ENCODE assay signal across 6 cellular contexts in the genomic region with DNA sequence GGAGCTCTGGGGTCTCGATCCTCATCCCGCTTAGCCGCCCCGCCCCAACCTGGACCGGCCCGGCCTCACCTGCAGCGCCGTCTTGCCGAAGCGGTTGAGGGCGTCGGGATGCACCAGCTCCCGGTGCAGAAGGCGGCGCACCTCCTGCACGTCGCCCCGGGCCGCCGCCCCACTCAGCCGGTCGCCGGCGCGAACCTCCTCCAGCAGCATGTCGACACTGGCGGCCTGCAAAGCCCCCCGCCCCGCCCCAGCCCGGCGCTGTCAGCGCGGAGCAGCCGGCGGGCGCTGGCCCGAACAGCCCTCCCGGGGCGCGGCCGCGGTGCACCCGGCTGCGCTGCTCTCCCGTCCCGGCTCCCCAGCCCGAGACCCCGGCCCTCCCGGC. TPM values are rescaled to one million over a fixed set of nuclear protein-coding genes. Genes with fewer than 3 reads are reported as not detected.
A peak's percentile ranks its signal among the peaks of the same experiment; 100 is the strongest.
DNase-seq lines count a peak whose midpoint lies in the region; ATAC-seq and TF ChIP-seq lines count a peak whose summit lies in the region.

No MANE protein-coding gene starts in this region.

- H3K4me3 ChIP-seq in GM08714 (ENCODE audit: low read length): peak overlapping the region; percentile 58; the same call in 1 of the 2 replicates

- H3K9me3 Mint-ChIP-seq in activated naive CD4-positive, alpha-beta T cell treated with anti-CD3 and anti-CD28 coated beads, Interleukin-2, amount 50 U/mL, for 72 hours: no peaks in the 10 kb centered on the region
- no peaks in the 10 kb centered on the region for H3K9me3 Mint-ChIP-seq in mesothelial cell of epicardium

- peak overlapping the region; percentile 87 for H3K4me3 Mint-ChIP-seq in mesothelial cell of epicardium

- ATAC-seq in HG03280 (IDR thresholded peaks at IDR 0.05; ENCODE audit: unreplicated experiment) (peak; percentile 6), GM18873 (IDR thresholded peaks at IDR 0.05; ENCODE audit: low FRiP score, unreplicated experiment) (no peak)
- ATAC-seq in activated naive CD4-positive, alpha-beta T cell treated with anti-CD3 and anti-CD28 coated beads, Interleukin-2, amount 50 U/mL, for 72 hours: peak; percentile 1 to 30

- H3K27ac Mint-ChIP-seq in activated naive CD4-positive, alpha-beta T cell treated with anti-CD3 and anti-CD28 coated beads, Interleukin-2, amount 50 U/mL, for 72 hours: peak overlapping the region; percentile 90 to 95
- peak overlapping the region; percentile 47 for H3K27ac Mint-ChIP-seq in mesothelial cell of epicardium

- TF ChIP-seq CTCF in mesothelial cell of epicardium (IDR thresholded peaks at IDR 0.05; ENCODE audit: unreplicated experiment): no peak

- H3K27me3 Mint-ChIP-seq in mesothelial cell of epicardium (ENCODE audit: low read depth): no peaks in the 10 kb centered on the region

- H3K36me3 Mint-ChIP-seq in activated naive CD4-positive, alpha-beta T cell treated with anti-CD3 and anti-CD28 coated beads, Interleukin-2, amount 50 U/mL, for 72 hours: peaks cover 35 to 36% of the 10 kb centered on the region in 2 donors
- H3K36me3 Mint-ChIP-seq in mesothelial cell of epicardium: no peaks in the 10 kb centered on the region

- DNase-seq in activated naive CD4-positive, alpha-beta T cell treated with anti-CD3 and anti-CD28 coated beads, Interleukin-2, amount 50 U/mL, for 72 hours (ENCODE audit: low spot score in 2 of 2): peak in 1 of 2 donors; percentile 71
- no peak for DNase-seq in mesothelial cell of epicardium (ENCODE audit: low spot score in 2 of 2, unreplicated experiment in 2 of 2)
- DNase-seq in iPS-NIHi11 (ENCODE audit: low spot score): no peak

- H3K4me1 Mint-ChIP-seq in mesothelial cell of epicardium: peaks cover 41% of the 10 kb centered on the region

RNA-seq across cellular contexts. Expression of a gene that starts 0.3 kb away (rescaled TPM):
- total RNA-seq in activated naive CD4-positive, alpha-beta T cell treated with anti-CD3 and anti-CD28 coated beads, Interleukin-2, amount 50 U/mL, for 72 hours: 100 to 1,000 TPM in 1 of 2 donors, 10 to 100 TPM in 1; 43.4 to 248 TPM
- 2.6 to 3.1 TPM (median 2.7 TPM) in 3 replicates for total RNA-seq in mesothelial cell of epicardium

RNA-seq across cellular contexts. Expression of a gene that starts 2.6 kb away (rescaled TPM):
- 10 to 100 TPM; 55.6 to 62.7 TPM for total RNA-seq in activated naive CD4-positive, alpha-beta T cell treated with anti-CD3 and anti-CD28 coated beads, Interleukin-2, amount 50 U/mL, for 72 hours
- 27.4 to 31.2 TPM (median 30.6 TPM) in 3 replicates for total RNA-seq in mesothelial cell of epicardium

RNA-seq across cellular contexts. Expression of a gene that starts 18.7 kb away (rescaled TPM):
- not detected for total RNA-seq in activated naive CD4-positive, alpha-beta T cell treated with anti-CD3 and anti-CD28 coated beads, Interleukin-2, amount 50 U/mL, for 72 hours
- total RNA-seq in mesothelial cell of epicardium: 25.9 to 32.5 TPM (median 32.1 TPM) in 3 replicates

RNA-seq across cellular contexts. Expression of a gene that starts 24.7 kb away (rescaled TPM):
- 10 to 100 TPM; 21.0 to 67.4 TPM for total RNA-seq in activated naive CD4-positive, alpha-beta T cell treated with anti-CD3 and anti-CD28 coated beads, Interleukin-2, amount 50 U/mL, for 72 hours
- total RNA-seq in mesothelial cell of epicardium: 31.9 to 37.3 TPM (median 33.1 TPM) in 3 replicates

RNA-seq across cellular contexts. Expression of a gene that starts 51.2 kb away (rescaled TPM):
- under 1 TPM; 0.23 to 0.27 TPM for total RNA-seq in activated naive CD4-positive, alpha-beta T cell treated with anti-CD3 and anti-CD28 coated beads, Interleukin-2, amount 50 U/mL, for 72 hours
- total RNA-seq in mesothelial cell of epicardium: 2.2 to 2.4 TPM (median 2.4 TPM) in 3 replicates

Comparison
In these comparisons a context has a peak if more than half of its experiments do, and no peak if none do; other contexts are left out.
1. RNA of a gene that starts 0.3 kb away (total RNA-seq): 43.4 to 248 TPM in activated naive CD4-positive, alpha-beta T cell treated with anti-CD3 and anti-CD28 coated beads, Interleukin-2, amount 50 U/mL, for 72 hours; 2.6 to 3.1 TPM in mesothelial cell of epicardium; every median in the first group is over 10 times any median in the second.
2. RNA of a gene that starts 18.7 kb away (total RNA-seq): 25.9 to 32.5 TPM in mesothelial cell of epicardium; not detected in activated naive CD4-positive, alpha-beta T cell treated with anti-CD3 and anti-CD28 coated beads, Interleukin-2, amount 50 U/mL, for 72 hours; every median in the first group is over 10 times any median in the second.